ENCODE assay signal across 1 cellular context in genomic region chr7:101838837-101839483, GRCh38.
TF ChIP-seq lines count a peak whose summit lies in the region.

No MANE protein-coding gene starts in this region.

TF ChIP-seq in A549, 52 proteins besides CTCF, POLR2A, EP300 and RAD21:
- TF ChIP-seq FOXS1 (CRISPR knock-in tag; IDR thresholded peaks at IDR 0.05), result no peak
- no peak for TF ChIP-seq E2F6 (IDR thresholded peaks at IDR 0.05; ENCODE audit: borderline replicate concordance, low read depth)
- no peak for TF ChIP-seq USF2 (IDR thresholded peaks at IDR 0.05)
- TF ChIP-seq FOSB (CRISPR knock-in tag; IDR thresholded peaks at IDR 0.05), result no peak
- TF ChIP-seq HES2 (IDR thresholded peaks at IDR 0.05), result no peak
- TF ChIP-seq CEBPB (IDR thresholded peaks at IDR 0.05), result no peak
- TF ChIP-seq ZC3H11A (IDR thresholded peaks at IDR 0.05), result no peak
- no peak for TF ChIP-seq POLR2AphosphoS2 (conservative IDR thresholded peaks at IDR 0.05; ENCODE audit: low read length)
- no peak for TF ChIP-seq CHD4 (IDR thresholded peaks at IDR 0.05; ENCODE audit: borderline replicate concordance)
- TF ChIP-seq CBX2 (IDR thresholded peaks at IDR 0.05; ENCODE audit: borderline replicate concordance, low read depth), result no peak
- TF ChIP-seq RFX5 (IDR thresholded peaks at IDR 0.05), result no peak
- no peak for TF ChIP-seq MAFK (IDR thresholded peaks at IDR 0.05; ENCODE audit: partially characterized antibody)
- TF ChIP-seq JUNB (IDR thresholded peaks at IDR 0.05), result no peak
- no peak for TF ChIP-seq MYC (IDR thresholded peaks at IDR 0.05; ENCODE audit: borderline replicate concordance, low read length)
- no peak for TF ChIP-seq NFE2L2 (conservative IDR thresholded peaks at IDR 0.05; ENCODE audit: low read length)
- no peak for TF ChIP-seq KDM1A (IDR thresholded peaks at IDR 0.05; ENCODE audit: low read depth)
- no peak for TF ChIP-seq FOSL2 (IDR thresholded peaks at IDR 0.05)
- TF ChIP-seq FOSL2 (CRISPR knock-in tag; IDR thresholded peaks at IDR 0.05), result no peak
TF ChIP-seq in A549: peak in this region for 0.
